Comparison of ENCODE assay signal across 8 cellular contexts in the genomic region with DNA sequence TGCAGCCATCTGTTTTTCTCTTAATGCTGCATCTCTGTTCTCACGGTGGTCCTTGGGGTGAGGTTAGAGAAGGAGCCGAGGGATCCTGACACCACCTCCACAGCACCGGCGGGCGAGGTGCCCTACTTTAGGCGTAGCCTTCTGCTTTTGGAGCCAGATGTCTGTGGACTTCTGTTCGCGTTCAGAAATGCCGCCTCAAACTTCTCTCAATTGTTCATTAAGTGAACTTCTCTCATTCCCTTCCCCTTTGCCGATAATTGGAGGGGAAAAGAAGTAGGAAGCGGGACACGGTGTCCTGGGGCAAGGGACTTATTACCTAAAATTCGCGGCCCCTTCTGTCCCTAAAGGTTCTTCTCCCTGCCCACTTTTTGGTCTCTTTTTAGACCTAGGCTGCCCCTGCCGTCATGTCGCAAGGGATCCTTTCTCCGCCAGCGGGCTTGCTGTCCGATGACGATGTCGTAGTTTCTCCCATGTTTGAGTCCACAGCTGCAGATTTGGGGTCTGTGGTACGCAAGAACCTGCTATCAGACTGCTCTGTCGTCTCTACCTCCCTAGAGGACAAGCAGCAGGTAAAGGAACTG. TPM values are rescaled to one million over a fixed set of nuclear protein-coding genes. Genes with fewer than 3 reads are reported as not detected.
DNase-seq lines count a peak whose midpoint lies in the region; ATAC-seq and TF ChIP-seq lines count a peak whose summit lies in the region.

No MANE protein-coding gene starts in this region.

- intact Hi-C loops in posterior vena cava (cut with DNase I): no loop called here

- TF ChIP-seq CTCF in epithelial cell of esophagus (IDR thresholded peaks at IDR 0.05; ENCODE audit: insufficient read depth, low read depth, low read length, missing control alignments): no peak

- DNase-seq in NCI-H146 (lab: John Stamatoyannopoulos, UW) (peak; percentile 12), NCI-H146 treated with DMSO at 0.1 percent for 48 hours (lab: John Stamatoyannopoulos, UW; ENCODE audit: unreplicated experiment) (no peak), NAMALWA (ENCODE audit: low spot score) (peak; percentile 63), epithelial cell of esophagus (ENCODE audit: low read depth) (peak; percentile 19), skeletal muscle cell (ENCODE audit: low read depth) (no peak), GM19238 (ENCODE audit: insufficient read length, low spot score) (no peak), posterior vena cava (ENCODE audit: low spot score) (no peak)

- ATAC-seq in HG02885 (IDR thresholded peaks at IDR 0.05; ENCODE audit: poor library complexity, unreplicated experiment): no peak

- H3K4me3 ChIP-seq in epithelial cell of esophagus (ENCODE audit: low read length) (peak overlapping the region; percentile 99), skeletal muscle cell (ENCODE audit: low read depth, low read length) (peak overlapping the region; percentile 90)

RNA-seq across cellular contexts. Expression of a gene that starts 0.5 kb away (rescaled TPM):
- 1 to 10 TPM in 1 of 2 donors, under 1 TPM in 1; 0.52 to 1.1 TPM for total RNA-seq in posterior vena cava

RNA-seq across cellular contexts. Expression of a gene that starts 0.9 kb away (rescaled TPM):
- 10 to 100 TPM; 28.8 to 31.4 TPM for total RNA-seq in posterior vena cava

RNA-seq across cellular contexts. Expression of a gene that starts 33.8 kb away (rescaled TPM):
- 10 to 100 TPM; 14.0 to 18.0 TPM for total RNA-seq in posterior vena cava

RNA-seq across cellular contexts. Expression of a gene that starts 40.1 kb away (rescaled TPM):
- 1 to 10 TPM; 1.5 to 2.3 TPM for total RNA-seq in posterior vena cava

Comparison
In these comparisons a context has a peak if more than half of its experiments do, and no peak if none do; other contexts are left out.
1. DNase-seq: peak in NCI-H146 (single experiment), NAMALWA (single experiment) and epithelial cell of esophagus (single experiment); none in NCI-H146 treated with DMSO at 0.1 percent for 48 hours (single experiment), skeletal muscle cell (single experiment), GM19238 (single experiment) and posterior vena cava (single experiment).